8 cellular contexts compared by ENCODE assay signal in the genomic region with DNA sequence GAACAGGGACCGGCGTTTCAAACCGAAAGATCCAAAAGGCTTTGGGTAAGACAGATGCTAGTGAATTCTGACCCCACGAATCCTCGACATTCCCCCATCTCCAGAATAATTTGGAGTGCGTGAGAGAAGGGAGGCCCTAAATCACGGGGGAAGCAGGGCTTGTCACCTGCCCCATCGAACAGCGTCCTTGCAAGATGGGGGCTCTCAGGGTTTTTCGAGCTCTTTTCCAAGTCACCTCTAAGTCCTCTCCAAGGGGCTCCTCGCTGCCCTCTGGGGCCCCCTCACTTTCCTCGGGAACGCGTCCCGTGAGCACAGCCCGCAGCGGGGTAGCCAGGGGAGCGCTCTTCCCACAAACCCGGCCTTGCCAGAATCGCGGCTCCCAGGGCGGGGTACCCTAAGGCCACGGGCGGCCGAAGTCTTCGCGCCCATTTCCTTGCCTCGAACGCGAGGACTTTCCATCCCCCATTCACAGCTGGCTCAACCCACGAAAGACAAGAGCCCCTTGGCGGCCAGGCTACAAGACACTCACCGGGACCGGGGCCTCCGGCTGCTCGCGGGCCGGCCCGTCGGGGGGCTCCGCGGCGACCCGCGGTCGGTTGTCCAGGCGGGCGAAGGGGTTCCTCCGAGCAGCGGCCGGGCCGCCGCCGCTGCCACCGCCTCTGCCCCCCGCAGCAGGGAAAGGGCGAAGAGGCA. TPM values are rescaled to one million over a fixed set of nuclear protein-coding genes. Genes with fewer than 3 reads are reported as not detected.
A peak's percentile ranks its signal among the peaks of the same experiment; 100 is the strongest.
DNase-seq lines count a peak whose midpoint lies in the region; ATAC-seq and TF ChIP-seq lines count a peak whose summit lies in the region.

No MANE protein-coding gene starts in this region.

- peak overlapping the region; percentile 96 for H3K9ac ChIP-seq in SU-DHL-6 (ENCODE audit: low read length)
- H3K9ac ChIP-seq in endodermal cell (ENCODE audit: extremely low read depth, low read length, poor library complexity, severe bottlenecking) = peak overlapping the region; percentile 81
- peak overlapping the region; percentile 92 for H3K9ac ChIP-seq in mesendoderm (ENCODE audit: low read length)

- H3F3A ChIP-seq in SU-DHL-6 (ENCODE audit: insufficient read depth) = no peaks in the 10 kb centered on the region

- H3K4ac ChIP-seq in mesendoderm (ENCODE audit: low read depth, low read length) = peak overlapping the region; percentile 76

- peak overlapping the region; percentile 89 for H3K27ac Mint-ChIP-seq in endodermal cell

- H3K23ac ChIP-seq in mesendoderm (ENCODE audit: low read length) = no peak overlapping the region

- no peak overlapping the region for H2BK5ac ChIP-seq in mesendoderm (ENCODE audit: low read length)

- DNase-seq in NCI-H2196 (lab: John Stamatoyannopoulos, UW; ENCODE audit: unreplicated experiment) (peak; percentile 20), NCI-H2196 treated with DMSO at 0.1 percent for 48 hours (lab: John Stamatoyannopoulos, UW; ENCODE audit: unreplicated experiment) (no peak), endodermal cell (peak; percentile 76), mesendoderm (peak; percentile 51)

- no peaks in the 10 kb centered on the region for H3K9me3 Mint-ChIP-seq in endodermal cell

- peak overlapping the region; percentile 81 for H4K8ac ChIP-seq in mesendoderm (ENCODE audit: low read depth, low read length)

- no peaks in the 10 kb centered on the region for H3K27me3 Mint-ChIP-seq in endodermal cell (ENCODE audit: insufficient read depth)

- H3K4me1 Mint-ChIP-seq in endodermal cell = peaks cover 11% of the 10 kb centered on the region

- H3K27me3 ChIP-seq in SU-DHL-6 (ENCODE audit: low read length) = no peaks in the 10 kb centered on the region
- no peaks in the 10 kb centered on the region for H3K27me3 ChIP-seq in endodermal cell (ENCODE audit: control insufficient read depth, insufficient read depth, low read length, poor library complexity, severe bottlenecking)
- H3K27me3 ChIP-seq in mesendoderm (ENCODE audit: insufficient read depth, low read length, poor library complexity) = no peaks in the 10 kb centered on the region
- H3K27me3 ChIP-seq in thymus (ENCODE audit: control insufficient read depth, insufficient read depth) = no peaks in the 10 kb centered on the region

- peak overlapping the region; percentile 78 for H3K4me3 Mint-ChIP-seq in endodermal cell

- TF ChIP-seq CTCF in SU-DHL-6 (IDR thresholded peaks at IDR 0.05; ENCODE audit: insufficient read depth, low read length, poor library complexity, severe bottlenecking) = no peak
- no peak for TF ChIP-seq CTCF in endodermal cell (conservative IDR thresholded peaks at IDR 0.05)

- H2AFZ ChIP-seq in SU-DHL-6 (ENCODE audit: low read depth, low read length, severe bottlenecking) = peak overlapping the region; percentile 20

- peaks cover 28% of the 10 kb centered on the region for H3K36me3 Mint-ChIP-seq in endodermal cell (ENCODE audit: low read depth)

- no peak overlapping the region for H4K5ac ChIP-seq in mesendoderm (ENCODE audit: low read length)

- WGBS in endodermal cell (ENCODE audit: insufficient coverage in 1 of 2, insufficient read length in 1 of 2), 2 experiments = 2 to 3% methylated on average over 8 to 57 of the region's 57 CpGs
- no CpG with 5 or more reads among the region's 57 CpGs for WGBS in mesendoderm (ENCODE audit: extremely low coverage, insufficient coverage, low lambda C conversion rate)
- WGBS in thymus = 2% methylated on average over 57 of the region's 57 CpGs

- H3K56ac ChIP-seq in mesendoderm (ENCODE audit: low read length) = peak overlapping the region; percentile 93

- H3K4me1 ChIP-seq in endodermal cell (ENCODE audit: control insufficient read depth, insufficient read depth, low read length) (peaks cover 4% of the 10 kb centered on the region), mesendoderm (ENCODE audit: control insufficient read depth, low read depth, low read length) (peaks cover 2% of the 10 kb centered on the region), thymus (ENCODE audit: control insufficient read depth, insufficient read depth, low read length) (peaks cover 12% of the 10 kb centered on the region)

- H3K36me3 ChIP-seq in SU-DHL-6 (ENCODE audit: low read length) (peaks cover 24% of the 10 kb centered on the region; the same call in 1 of the 2 replicates), endodermal cell (ENCODE audit: control insufficient read depth, insufficient read depth, low read length) (peaks cover 35% of the 10 kb centered on the region), mesendoderm (ENCODE audit: control insufficient read depth, insufficient read depth, low read length) (no peaks in the 10 kb centered on the region), thymus (ENCODE audit: control insufficient read depth, insufficient read depth) (peaks cover 3% of the 10 kb centered on the region)

- peak; percentile 50 for ATAC-seq in GM19397 (IDR thresholded peaks at IDR 0.05; ENCODE audit: unreplicated experiment)
- ATAC-seq in HG03558 (IDR thresholded peaks at IDR 0.05; ENCODE audit: extremely low read depth, unreplicated experiment) = peak; percentile 9

- H4K20me1 ChIP-seq in SU-DHL-6 (ENCODE audit: low read depth, low read length) = peaks cover 3% of the 10 kb centered on the region; the same call in 1 of the 2 replicates

- H3K18ac ChIP-seq in mesendoderm (ENCODE audit: low read length) = peak overlapping the region; percentile 94

- H3K27ac ChIP-seq in SU-DHL-6 (ENCODE audit: low read depth, low read length) (peak overlapping the region; percentile 64), endodermal cell (ENCODE audit: low read depth, low read length) (peak overlapping the region; percentile 73), mesendoderm (ENCODE audit: low read depth, low read length) (peak overlapping the region; percentile 64), thymus (ENCODE audit: low read depth) (peak overlapping the region; percentile 61)

- no peaks in the 10 kb centered on the region for H3K9me3 ChIP-seq in SU-DHL-6 (ENCODE audit: insufficient read depth, low read length)
- H3K9me3 ChIP-seq in endodermal cell (ENCODE audit: control insufficient read depth, low read length) = no peaks in the 10 kb centered on the region
- no peaks in the 10 kb centered on the region for H3K9me3 ChIP-seq in thymus (ENCODE audit: control insufficient read depth)

- H3K4me3 ChIP-seq in SU-DHL-6 (ENCODE audit: insufficient read depth, low read length, poor library complexity, severe bottlenecking) (peak overlapping the region; percentile 93), endodermal cell (ENCODE audit: low read length) (peak overlapping the region; percentile 95), mesendoderm (ENCODE audit: low read length) (peak overlapping the region; percentile 85), thymus (ENCODE audit: low read length) (peak overlapping the region; percentile 97)

- H3K9me2 ChIP-seq in SU-DHL-6 (replicated peaks; ENCODE audit: insufficient read depth, low read length) = no peaks in the 10 kb centered on the region

- H3K4me2 ChIP-seq in SU-DHL-6 (ENCODE audit: low read depth, low read length, poor library complexity, severe bottlenecking) (peak overlapping the region; percentile 81), mesendoderm (ENCODE audit: low read length) (peak overlapping the region; percentile 82)

- H3K79me1 ChIP-seq in mesendoderm (ENCODE audit: low read length) = peaks cover 2% of the 10 kb centered on the region

- no peak overlapping the region for H2BK15ac ChIP-seq in mesendoderm (replicated peaks; ENCODE audit: low read depth)

- H3K79me2 ChIP-seq in SU-DHL-6 (ENCODE audit: insufficient read depth, low read length) = peaks cover 41% of the 10 kb centered on the region
- H3K79me2 ChIP-seq in mesendoderm (ENCODE audit: control insufficient read depth, insufficient read depth, low read length) = peaks cover 4% of the 10 kb centered on the region

- H2AK5ac ChIP-seq in mesendoderm (ENCODE audit: low read length) = no peak overlapping the region

- no peak overlapping the region for H2BK120ac ChIP-seq in mesendoderm (ENCODE audit: low read depth, low read length)

RNA-seq across cellular contexts. Expression of a gene that starts 0.5 kb away (rescaled TPM):
- total RNA-seq in endodermal cell = 10 to 100 TPM; 26.2 to 41.9 TPM
- polyA plus RNA-seq in endodermal cell (2013, experiment 1 of 2) = 39.1 TPM
- 38.6 TPM for polyA plus RNA-seq in endodermal cell (2013, experiment 2 of 2)
- polyA plus RNA-seq in mesendoderm (2013, experiment 1 of 2) = 22.6 TPM
- 22.2 TPM for polyA plus RNA-seq in mesendoderm (2013, experiment 2 of 2)
- polyA plus RNA-seq in thymus = 37.6 TPM

RNA-seq across cellular contexts. Expression of a gene that starts 45.1 kb away (rescaled TPM):
- total RNA-seq in endodermal cell = 100 to 1,000 TPM; 283 to 337 TPM
- 178 TPM for polyA plus RNA-seq in endodermal cell (2013, experiment 1 of 2)
- 172 TPM for polyA plus RNA-seq in endodermal cell (2013, experiment 2 of 2)
- polyA plus RNA-seq in mesendoderm (2013, experiment 1 of 2) = 119 TPM
- 114 TPM for polyA plus RNA-seq in mesendoderm (2013, experiment 2 of 2)
- polyA plus RNA-seq in thymus = 265 TPM

RNA-seq across cellular contexts. Expression of a gene that starts 46.0 kb away (rescaled TPM):
- total RNA-seq in endodermal cell = 100 to 1,000 TPM; 125 to 150 TPM
- 89.5 TPM for polyA plus RNA-seq in endodermal cell (2013, experiment 1 of 2)
- polyA plus RNA-seq in endodermal cell (2013, experiment 2 of 2) = 76.3 TPM
- 125 TPM for polyA plus RNA-seq in mesendoderm (2013, experiment 1 of 2)
- polyA plus RNA-seq in mesendoderm (2013, experiment 2 of 2) = 124 TPM
- polyA plus RNA-seq in thymus = 29.5 TPM

RNA-seq across cellular contexts. Expression of a gene that starts 53.6 kb away (rescaled TPM):
- 10 to 100 TPM; 33.8 to 51.0 TPM for total RNA-seq in endodermal cell
- 71.7 TPM for polyA plus RNA-seq in endodermal cell (2013, experiment 1 of 2)
- polyA plus RNA-seq in endodermal cell (2013, experiment 2 of 2) = 58.8 TPM
- 10.0 TPM for polyA plus RNA-seq in mesendoderm (2013, experiment 1 of 2)
- 9.7 TPM for polyA plus RNA-seq in mesendoderm (2013, experiment 2 of 2)
- 42.4 TPM for polyA plus RNA-seq in thymus

RNA-seq across cellular contexts. Expression of a gene that starts 54.4 kb away (rescaled TPM):
- total RNA-seq in endodermal cell = 100 to 1,000 TPM in 1 of 2 donors, 10 to 100 TPM in 1; 89.6 to 104 TPM
- polyA plus RNA-seq in endodermal cell (2013, experiment 1 of 2) = 65.1 TPM
- 69.4 TPM for polyA plus RNA-seq in endodermal cell (2013, experiment 2 of 2)
- 44.4 TPM for polyA plus RNA-seq in mesendoderm (2013, experiment 1 of 2)
- 47.3 TPM for polyA plus RNA-seq in mesendoderm (2013, experiment 2 of 2)
- 7.2 TPM for polyA plus RNA-seq in thymus
